ENCODE assay signal across 15 cellular contexts in genomic region chr20:45118028-45118427, GRCh38. TPM values are rescaled to one million over a fixed set of nuclear protein-coding genes. Genes with fewer than 3 reads are reported as not detected.
"Had no signal": no experiment of that assay in that cellular context is flagged by ENCODE, and none has a peak within 500 bp of the region (broad histone marks: within the 10 kb centered on the region; RNA-seq: fewer than 3 reads in every experiment).

No MANE protein-coding gene starts in this region.

- ATAC-seq: natural killer cell, right cardiac atrium had no signal

- H3K4me2 ChIP-seq: smooth muscle cell had no signal

- DNase-seq: activated CD4-positive, alpha-beta T cell treated with anti-CD3 and anti-CD28 coated beads, Interleukin-2, amount 50 U/mL, for 4 hours; activated CD4-positive, CD25-positive, alpha-beta regulatory T cell treated with anti-CD3 and anti-CD28 coated beads, Interleukin-2, amount 50 U/mL, for 72 hours; activated effector memory CD4-positive, alpha-beta T cell treated with Interleukin-2 at 50 U/mL for 16 hours; activated T-cell treated with anti-CD3 and anti-CD28 coated beads, Interleukin-2, amount 50 U/mL, for 24 hours; amygdala; effector memory CD4-positive, alpha-beta T cell; erythroblast; glutamatergic neuron; immature natural killer cell; natural killer cell; right cardiac atrium had no signal

- H3K4me3 ChIP-seq: smooth muscle cell had no signal

RNA-seq across cellular contexts. Expression of gene WFDC5, which starts 3.1 kb away (rescaled TPM):
- total RNA-seq: fibroblast of villous mesenchyme, mucosa of gallbladder, natural killer cell, posterior vena cava, right cardiac atrium, smooth muscle cell had no signal

RNA-seq across cellular contexts. Expression of gene WFDC12, which starts 6.2 kb away (rescaled TPM):
- total RNA-seq: fibroblast of villous mesenchyme, mucosa of gallbladder, natural killer cell, posterior vena cava, right cardiac atrium, smooth muscle cell had no signal

RNA-seq across cellular contexts. Expression of gene KCNS1, which starts 17.1 kb away (rescaled TPM):
- total RNA-seq: natural killer cell, posterior vena cava had no signal

RNA-seq across cellular contexts. Expression of gene PI3, which starts 56.7 kb away (rescaled TPM):
- total RNA-seq: fibroblast of villous mesenchyme, mucosa of gallbladder, posterior vena cava, right cardiac atrium, smooth muscle cell had no signal
